1 cellular context compared by ENCODE assay signal in genomic region chr2:72921866-72922265, GRCh38.
TF ChIP-seq lines count a peak whose summit lies in the region.

No MANE protein-coding gene starts in this region.

TF ChIP-seq in SK-N-SH, 30 proteins besides CTCF, POLR2A, EP300 and RAD21 (continued from another document):
- TF ChIP-seq IRF3 (IDR thresholded peaks at IDR 0.05; ENCODE audit: low read depth, low read length) (no peak), NFIC (IDR thresholded peaks at IDR 0.05; ENCODE audit: borderline replicate concordance) (no peak)
TF ChIP-seq in SK-N-SH: peak in this region for 0.
